8 cellular contexts compared by ENCODE assay signal in genomic region chr4:4488405-4489404, GRCh38. TPM values are rescaled to one million over a fixed set of nuclear protein-coding genes. Genes with fewer than 3 reads are reported as not detected.
DNase-seq lines count a peak whose midpoint lies in the region; ATAC-seq and TF ChIP-seq lines count a peak whose summit lies in the region.

No MANE protein-coding gene starts in this region.

- H3K4me3 ChIP-seq in OCI-LY7 (ENCODE audit: low read depth, low read length, poor library complexity, severe bottlenecking) (no peak overlapping the region), fibroblast of mammary gland (ENCODE audit: control insufficient read depth, low read depth, low read length) (no peak overlapping the region), neutrophil (ENCODE audit: low read depth in 1 of 2, low read length in 1 of 2) (no peak overlapping the region), suprapubic skin (no peak overlapping the region)

- no peaks in the 10 kb centered on the region for H3K9me2 ChIP-seq in OCI-LY7 (ENCODE audit: insufficient read depth, low read length)

- H3K4me2 ChIP-seq in OCI-LY7 (ENCODE audit: low read length) = 0 out of 2 replicates have a peak overlapping the region, but pooled peaks have one; percentile 6

- no peak for TF ChIP-seq POLR2A in suprapubic skin (IDR thresholded peaks at IDR 0.05)

- no peaks in the 10 kb centered on the region for H3K27me3 Mint-ChIP-seq in Calu3 (ENCODE audit: unreplicated experiment)

- H2AFZ ChIP-seq in OCI-LY7 (ENCODE audit: low read length) = no peak overlapping the region

- H3K9me3 Mint-ChIP-seq in Calu3 (ENCODE audit: low read depth, unreplicated experiment) = no peaks in the 10 kb centered on the region

- H3K4me1 ChIP-seq in OCI-LY7 (ENCODE audit: insufficient read depth, low read length, poor library complexity, severe bottlenecking) (peaks cover 43% of the 10 kb centered on the region), neutrophil (ENCODE audit: control insufficient read depth in 1 of 2, insufficient read depth in 1 of 2, low read depth in 1 of 2, low read length in 1 of 2) (no peaks in the 10 kb centered on the region), suprapubic skin (peaks cover 10% of the 10 kb centered on the region)

- DNase-seq in Calu3 = peak; percentile 71
- peak; percentile 85 for DNase-seq in OCI-LY7 (ENCODE audit: low spot score)
- DNase-seq in activated T-cell treated with anti-CD3 and anti-CD28 coated beads, Interleukin-2, amount 50 U/mL, for 1 hour = peak; percentile 52
- DNase-seq in fibroblast of mammary gland (ENCODE audit: low read depth) = peak; percentile 86
- no peak for DNase-seq in suprapubic skin (ENCODE audit: low spot score in 2 of 2)

- H3K36me3 ChIP-seq in OCI-LY7 (ENCODE audit: insufficient read depth, low read length) = no peaks in the 10 kb centered on the region
- no peaks in the 10 kb centered on the region for H3K36me3 ChIP-seq in neutrophil
- no peaks in the 10 kb centered on the region for H3K36me3 ChIP-seq in suprapubic skin

- ATAC-seq in GM19395 (IDR thresholded peaks at IDR 0.05; ENCODE audit: unreplicated experiment) (peak; percentile 78), HG03460 (IDR thresholded peaks at IDR 0.05; ENCODE audit: unreplicated experiment) (peak; percentile 76)

- H3K27me3 ChIP-seq in neutrophil = no peaks in the 10 kb centered on the region
- no peaks in the 10 kb centered on the region for H3K27me3 ChIP-seq in suprapubic skin

- H3K9me3 ChIP-seq in OCI-LY7 (ENCODE audit: low read length) (no peaks in the 10 kb centered on the region), neutrophil (no peaks in the 10 kb centered on the region), suprapubic skin (no peaks in the 10 kb centered on the region)

- peaks cover 28% of the 10 kb centered on the region; the same call in 1 of the 2 replicates for H3K79me2 ChIP-seq in OCI-LY7 (ENCODE audit: insufficient read depth, low read depth, low read length)

- CTCF ChIA-PET in Calu3 (lab: Charles Lee) (interaction anchor here (1.0 to 1.4 kb wide), 3 partner anchors 11 to 391 kb away, joined by 3 to 4 read pairs (median 3); no protein-coding TSS in a partner anchor), OCI-LY7 (lab: Charles Lee; ENCODE audit: unreplicated experiment) (no interaction called here)

- H3K27ac ChIP-seq in OCI-LY7 (ENCODE audit: low read depth, low read length, poor library complexity, severe bottlenecking) (no peak overlapping the region), neutrophil (no peak overlapping the region), suprapubic skin (no peak overlapping the region)

- no TSS peak for BruUV-seq in Calu3 (replicated peaks; lab: Mats Ljungman, UMichigan)
- no TSS peak for BruUV-seq in OCI-LY7 (replicated peaks; lab: Mats Ljungman, UMichigan)

- intact Hi-C loops in Calu3 (cut with micrococcal nuclease; ENCODE audit: unreplicated experiment) (loop anchor here (1.0 to 5.0 kb wide), 3 partner anchors 11 to 394 kb away; no protein-coding TSS in a partner anchor), OCI-LY7 (cut with micrococcal nuclease; ENCODE audit: unreplicated experiment) (loop anchor here (2.0 to 10.0 kb wide), 5 partner anchors 166 to 509 kb away; no protein-coding TSS in a partner anchor)

- 38% methylated on average over 6 of the region's 6 CpGs for WGBS in suprapubic skin

- H3K4me1 Mint-ChIP-seq in Calu3 (ENCODE audit: low read depth, unreplicated experiment) = no peaks in the 10 kb centered on the region

- no peaks in the 10 kb centered on the region for H3K36me3 Mint-ChIP-seq in Calu3 (ENCODE audit: insufficient read depth, unreplicated experiment)

- no peak overlapping the region for H3K27ac Mint-ChIP-seq in Calu3 (ENCODE audit: unreplicated experiment)

- H4K20me1 ChIP-seq in OCI-LY7 (ENCODE audit: insufficient read depth, low read length) = peaks cover 5% of the 10 kb centered on the region; the same call in 1 of the 2 replicates

- no peak overlapping the region for H3K4me3 Mint-ChIP-seq in Calu3 (ENCODE audit: low read depth, unreplicated experiment)

- TF ChIP-seq CTCF in Calu3 (IDR thresholded peaks at IDR 0.05; ENCODE audit: unreplicated experiment) (no peak), OCI-LY7 (conservative IDR thresholded peaks at IDR 0.05; ENCODE audit: low read length) (peak; percentile 99), fibroblast of mammary gland (conservative IDR thresholded peaks at IDR 0.05; ENCODE audit: control insufficient read depth, insufficient read depth, low read depth, low read length) (peak; percentile 99), neutrophil (IDR thresholded peaks at IDR 0.05) (peak; percentile 15), suprapubic skin (IDR thresholded peaks at IDR 0.05) (peak; percentile 75 to 77)

- no peak for TF ChIP-seq EP300 in suprapubic skin (IDR thresholded peaks at IDR 0.05)

- POLR2A ChIA-PET in OCI-LY7 (lab: Charles Lee) = no interaction called here

RNA-seq across cellular contexts. Expression of gene STX18, which starts 53.1 kb away (rescaled TPM):
- total RNA-seq in Calu3 (2022) (25.6 and 27.3 TPM in 2 replicates), OCI-LY7 (2022) (35.2 and 36.1 TPM in 2 replicates), suprapubic skin (10 to 100 TPM; 16.1 to 41.9 (median 20.5) TPM)
- total RNA-seq in OCI-LY7 (2014; rRNA removed; shearing (Covaris generic)) = 27.5 and 30.6 TPM in 2 replicates

Comparison
In these comparisons a context has a peak if more than half of its experiments do, and no peak if none do; other contexts are left out.
1. DNase-seq: peak in Calu3 (single experiment), OCI-LY7 (single experiment), activated T-cell treated with anti-CD3 and anti-CD28 coated beads, Interleukin-2, amount 50 U/mL, for 1 hour (single experiment) and fibroblast of mammary gland (single experiment); none in suprapubic skin (0 of 2).